18 cellular contexts compared by ENCODE assay signal in genomic region chrX:73852022-73852421, GRCh38. TPM values are rescaled to one million over a fixed set of nuclear protein-coding genes. Genes with fewer than 3 reads are reported as not detected.
DNase-seq lines count a peak whose midpoint lies in the region; ATAC-seq, FAIRE-seq and TF ChIP-seq lines count a peak whose summit lies in the region.
"Had no signal": no experiment of that assay in that cellular context is flagged by ENCODE, and none has a peak within 500 bp of the region (broad histone marks: within the 10 kb centered on the region; RNA-seq: fewer than 3 reads in every experiment).

No MANE protein-coding gene starts in this region.

- CTCF ChIA-PET in K562 (lab: Yijun Ruan, JAX; ENCODE audit: low intra/inter-chr PET ratio), result interaction anchor here (1.2 kb wide), 1 partner anchor 698 kb away, joined by 3 read pairs; no protein-coding TSS in a partner anchor
- CTCF ChIA-PET in Caco-2 (lab: Charles Lee), result no interaction called here

- TF ChIP-seq EP300 in K562 (IDR thresholded peaks at IDR 0.05; ENCODE audit: low read length), result no peak

- H3K4me2 ChIP-seq in K562 (ENCODE audit: insufficient read depth, low read length), result peak overlapping the region; percentile 87; the same call in 1 of the 2 replicates
- H3K4me2 ChIP-seq: hepatocyte had no signal

- no peak overlapping the region for H3K27ac Mint-ChIP-seq in Caco-2 (ENCODE audit: unreplicated experiment)
- H3K27ac Mint-ChIP-seq: activated CD4-positive, alpha-beta memory T cell treated with anti-CD3 and anti-CD28 coated beads for 36 hours; activated T-helper 2 cell treated with anti-CD3 and anti-CD28 coated beads, Interferon-gamma antibody, Interleukin-2, Interleukin-4, amounts not matched to agents 10 μg/mL and 5 μg/mL and 100 μg/mL, durations not matched to agents 14 hours and 24 hours and 36 hours; nephron progenitor cell had no signal

- H3K9me3 ChIP-seq in HUES48 (ENCODE audit: control insufficient read depth, insufficient read depth, low read length) (peaks cover 55% of the 10 kb centered on the region), K562 (replicated peaks; ENCODE audit: control insufficient read depth, insufficient read depth, low read depth, low read length) (no peaks in the 10 kb centered on the region), right lobe of liver (no peaks in the 10 kb centered on the region), Caco-2 (no peaks in the 10 kb centered on the region)
- H3K9me3 ChIP-seq: esophagus muscularis mucosa, SJSA1 had no signal

- H3K4me1 ChIP-seq in HUES48 (ENCODE audit: control insufficient read depth, insufficient read depth, low read length), result peaks cover 15% of the 10 kb centered on the region
- H3K4me1 ChIP-seq in K562 (replicated peaks in 1 of 2; ENCODE audit: control insufficient read depth in 2 of 2, insufficient read depth in 2 of 2, low read length in 2 of 2), result no peaks in the 10 kb centered on the region
- H3K4me1 ChIP-seq in right lobe of liver, result peaks cover 0 to 17% (median 4%) of the 10 kb centered on the region in 4 donors
- H3K4me1 ChIP-seq in Caco-2, result no peaks in the 10 kb centered on the region
- H3K4me1 ChIP-seq: SJSA1 had no signal

- H3K36me3 Mint-ChIP-seq in Caco-2 (ENCODE audit: insufficient read depth, unreplicated experiment), result no peaks in the 10 kb centered on the region
- H3K36me3 Mint-ChIP-seq: activated CD4-positive, alpha-beta memory T cell treated with anti-CD3 and anti-CD28 coated beads for 36 hours had no signal

- peaks cover 9% of the 10 kb centered on the region for H3K9me3 Mint-ChIP-seq in Caco-2 (ENCODE audit: unreplicated experiment)
- H3K9me3 Mint-ChIP-seq: activated CD4-positive, alpha-beta memory T cell treated with anti-CD3 and anti-CD28 coated beads for 36 hours; activated T-helper 2 cell treated with anti-CD3 and anti-CD28 coated beads, Interferon-gamma antibody, Interleukin-2, Interleukin-4, amounts not matched to agents 10 μg/mL and 5 μg/mL and 100 μg/mL, durations not matched to agents 14 hours and 24 hours and 36 hours had no signal

- POLR2A ChIA-PET in K562 (lab: Yijun Ruan, JAX) (interaction anchor here (0.7 to 1.3 kb wide), 3 partner anchors 9 to 92 kb away, joined by 3 to 6 read pairs (median 4); no protein-coding TSS in a partner anchor), Caco-2 (lab: Charles Lee) (no interaction called here)

- H4K20me1 ChIP-seq in K562 (replicated peaks; ENCODE audit: control insufficient read depth, insufficient read depth, low read length), result peaks cover 17% of the 10 kb centered on the region

- no peaks in the 10 kb centered on the region for H3K27me3 Mint-ChIP-seq in Caco-2 (ENCODE audit: insufficient read depth, unreplicated experiment)
- H3K27me3 Mint-ChIP-seq: activated CD4-positive, alpha-beta memory T cell treated with anti-CD3 and anti-CD28 coated beads for 36 hours had no signal

- DNase-seq in K562 (ENCODE audit: extremely low read depth in 1 of 4, low spot score in 3 of 4), result no peak
- DNase-seq in right lobe of liver, result no peak
- DNase-seq in NCI-H774 (lab: John Stamatoyannopoulos, UW), result no peak
- DNase-seq in Caco-2, result no peak
- no peak for DNase-seq in inferior parietal cortex (ENCODE audit: extremely low spot score)
- DNase-seq: activated CD4-positive, alpha-beta memory T cell treated with anti-CD3 and anti-CD28 coated beads for 36 hours; left ventricle myocardium superior; NCI-H1694; nephron progenitor cell; small intestine; stimulated activated naive CD4-positive, alpha-beta T cell treated with Interleukin-2 at 50 U/mL for 16 hours had no signal

- H3K9ac ChIP-seq in HUES48 (ENCODE audit: low read depth, low read length) (peak overlapping the region; percentile 48), K562 (ENCODE audit: insufficient read depth in 1 of 2, low read depth in 2 of 2, low read length in 2 of 2) (peak overlapping the region; percentile 76 to 93; a peak in 3 of 4 replicates)

- in situ Hi-C loops in K562 (cut with MboI), result loop anchor here (5.0 to 10.0 kb wide), 3 partner anchors 163 to 493 kb away; no protein-coding TSS in a partner anchor

- H3K79me2 ChIP-seq in K562 (ENCODE audit: control insufficient read depth, insufficient read depth, low read length), result peaks cover 54% of the 10 kb centered on the region
- H3K79me2 ChIP-seq: hepatocyte had no signal

- ATAC-seq in K562 (no peak), right lobe of liver (no peak)
- ATAC-seq: left ventricle myocardium superior had no signal

- no peak for TF ChIP-seq POLR2A in K562 (conservative IDR thresholded peaks at IDR 0.05)
- TF ChIP-seq POLR2A in right lobe of liver (IDR thresholded peaks at IDR 0.05), result no peak

- TF ChIP-seq RAD21 in K562 (CRISPR knock-in tag; conservative IDR thresholded peaks at IDR 0.05 in 1 of 2, IDR thresholded peaks at IDR 0.05 in 1 of 2), result no peak

- intact Hi-C loops in K562 (cut with micrococcal nuclease), result no loop called here
- intact Hi-C loops in right lobe of liver (cut with DNase I), result loop anchor here (10.0 kb wide), 1 partner anchor 283 kb away; no protein-coding TSS in a partner anchor
- intact Hi-C loops in Caco-2 (cut with micrococcal nuclease; ENCODE audit: unreplicated experiment), result loop anchor here (5.0 kb wide), 1 partner anchor 450 kb away; no protein-coding TSS in a partner anchor

- H3K36me3 ChIP-seq in HUES48 (ENCODE audit: control insufficient read depth, insufficient read depth, low read length) (no peaks in the 10 kb centered on the region), K562 (ENCODE audit: control insufficient read depth, insufficient read depth, low read length) (peaks cover 23% of the 10 kb centered on the region; the same call in 1 of the 3 replicates), right lobe of liver (no peaks in the 10 kb centered on the region), Caco-2 (ENCODE audit: control insufficient read depth, insufficient read depth, low read length) (no peaks in the 10 kb centered on the region)
- H3K36me3 ChIP-seq: esophagus muscularis mucosa, SJSA1 had no signal

- WGBS in K562 (ENCODE audit: insufficient coverage, low coverage, missing lambda C conversion rate), result 23% methylated on average over 10 of the region's 19 CpGs
- 30% methylated on average over 18 of the region's 19 CpGs for WGBS in right lobe of liver (ENCODE audit: insufficient coverage, low coverage, low lambda C conversion rate, missing lambda C conversion rate)

- H3K27ac ChIP-seq in HUES48 (ENCODE audit: low read depth, low read length) (peak overlapping the region; percentile 89), K562 (ENCODE audit: extremely low read depth, low read depth, low read length) (peak overlapping the region; percentile 98; the same call in 2 of the 3 replicates), right lobe of liver (peak overlapping the region; percentile 70 to 88 (median 74)), temporal lobe (ENCODE audit: low read depth, low read length) (peak overlapping the region; percentile 90)
- H3K27ac ChIP-seq: hepatocyte, SJSA1 had no signal

- H3K4me1 Mint-ChIP-seq in Caco-2 (ENCODE audit: low read depth, unreplicated experiment), result no peaks in the 10 kb centered on the region
- H3K4me1 Mint-ChIP-seq: nephron progenitor cell had no signal

- BruUV-seq in K562 (replicated peaks; lab: Mats Ljungman, UMichigan), result TSS peak; percentile 68
- BruUV-seq in Caco-2 (replicated peaks; lab: Mats Ljungman, UMichigan), result no TSS peak

- H3K4me3 Mint-ChIP-seq in Caco-2 (ENCODE audit: unreplicated experiment), result no peak overlapping the region
- H3K4me3 Mint-ChIP-seq: activated CD4-positive, alpha-beta memory T cell treated with anti-CD3 and anti-CD28 coated beads for 36 hours; nephron progenitor cell had no signal

- no peak overlapping the region for H2AFZ ChIP-seq in K562 (ENCODE audit: low read depth, low read length)
- H2AFZ ChIP-seq: hepatocyte had no signal

- H3K9me1 ChIP-seq in K562 (ENCODE audit: control insufficient read depth, insufficient read depth, low read length), result no peaks in the 10 kb centered on the region

- no peak for FAIRE-seq in K562 (lab: Jason Lieb, UNC)
- FAIRE-seq: small intestine had no signal

- H3K27me3 ChIP-seq in HUES48 (ENCODE audit: control insufficient read depth, insufficient read depth, low read length) (no peaks in the 10 kb centered on the region), K562 (ENCODE audit: control insufficient read depth in 2 of 2, insufficient read depth in 2 of 2, low read length in 2 of 2) (no peaks in the 10 kb centered on the region), right lobe of liver (no peaks in the 10 kb centered on the region), Caco-2 (replicated peaks; ENCODE audit: control insufficient read depth, insufficient read depth, low read length) (no peaks in the 10 kb centered on the region)
- H3K27me3 ChIP-seq: esophagus muscularis mucosa, hepatocyte, SJSA1 had no signal

- H3K4me3 ChIP-seq in HUES48 (ENCODE audit: low read depth, low read length) (peak overlapping the region; percentile 52), K562 (peak overlapping the region; percentile 63), right lobe of liver (peak overlapping the region; percentile 39 to 68 (median 65)), Caco-2 (ENCODE audit: low read depth, low read length) (no peak overlapping the region)
- H3K4me3 ChIP-seq: hepatocyte, SJSA1 had no signal

- TF ChIP-seq CTCF in K562 (IDR thresholded peaks at IDR 0.05 in 2 of 3, conservative IDR thresholded peaks at IDR 0.05 in 1 of 3; ENCODE audit: insufficient read depth in 2 of 3, low read depth in 1 of 3, low read length in 3 of 3) (no peak), right lobe of liver (IDR thresholded peaks at IDR 0.05) (no peak), Caco-2 (IDR thresholded peaks at IDR 0.05; ENCODE audit: insufficient read depth in 1 of 2, low read depth in 1 of 2, low read length in 1 of 2, severe bottlenecking in 1 of 2, unreplicated experiment in 1 of 2) (no peak)

RNA-seq across cellular contexts. Expression of gene XIST, which starts 0.5 kb away (rescaled TPM):
- total RNA-seq in K562 (2011; cell fraction: chromatin; rRNA removed; ENCODE audit: low replicate concordance), result 661 and 2,130 TPM in 2 replicates
- total RNA-seq in K562 (2011; cell fraction: nucleolus; rRNA removed), result 322 and 478 TPM in 2 replicates
- total RNA-seq in K562 (2011; cell fraction: nucleoplasm; rRNA removed), result 1,154 and 2,123 TPM in 2 replicates
- total RNA-seq in K562 (2014; rRNA removed) (22.4 and 25.0 TPM in 2 replicates), K562 (2014; rRNA removed; fragmentation: Illumina TruSeq; extraction: Trizol) (53.6 and 55.5 TPM in 2 replicates), K562 (2015; rRNA removed; fragmentation: Illumina TruSeq; extraction: Trizol) (48.7 and 51.6 TPM in 2 replicates), K562 (2021) (63.6 and 72.5 TPM in 2 replicates), right lobe of liver (100 to 1,000 TPM in 3 of 6 experiments, 10 to 100 TPM in 2, under 1 TPM in 1; 0.11 to 178 (median 99.4) TPM), temporal lobe (355 TPM), Caco-2 (2022) (0.18 TPM in 1 of 2 replicates, not detected in the other)
- polyA plus RNA-seq in K562 (2011; rRNA removed) (160 and 206 TPM in 2 replicates), K562 (2014; fragmentation: Illumina TruSeq; extraction: Trizol) (104 and 127 TPM in 2 replicates), K562 (2014; fragmentation: Nextera tagmentation; extraction: Ambion mirVana) (10 to 100 TPM; 22.9 to 23.0 TPM), K562 (2014; rRNA removed) (120 and 130 TPM in 2 replicates)
- 3.0 and 11.3 TPM in 2 replicates for polyA plus RNA-seq in K562 (2011; cell fraction: cytosol; rRNA removed)
- polyA plus RNA-seq in K562 (2011; cell fraction: nucleus; rRNA removed), result 643 and 1,009 TPM in 2 replicates
- polyA plus RNA-seq in K562 (2012), result 66.7 and 133 TPM in 2 replicates
- polyA minus RNA-seq in K562 (2011; rRNA and poly(A)+ RNA removed), result 175 and 222 TPM in 2 replicates
- 12.2 and 12.4 TPM in 2 replicates for polyA minus RNA-seq in K562 (2011; cell fraction: cytosol; rRNA and poly(A)+ RNA removed)
- 287 and 466 TPM in 2 replicates for polyA minus RNA-seq in K562 (2011; cell fraction: nucleus; rRNA and poly(A)+ RNA removed)
- total RNA-seq: activated CD4-positive, alpha-beta memory T cell treated with anti-CD3 and anti-CD28 coated beads for 36 hours; activated T-helper 2 cell treated with anti-CD3 and anti-CD28 coated beads, Interferon-gamma antibody, Interleukin-2, Interleukin-4, amounts not matched to agents 10 μg/mL and 5 μg/mL and 100 μg/mL, durations not matched to agents 14 hours and 24 hours and 36 hours; hepatocyte; NCI-H460; SJSA1 had no signal
